In genomic region chr6:21409231-21409630, GRCh38 we compare ENCODE assay signal across 38 cellular contexts.
"Had no signal": no experiment of that assay in that cellular context is flagged by ENCODE, and none has a peak within 500 bp of the region (broad histone marks: within the 10 kb centered on the region; RNA-seq: fewer than 3 reads in every experiment).

No MANE protein-coding gene starts in this region.

- H3K36me3 Mint-ChIP-seq: activated naive CD4-positive, alpha-beta T cell treated with anti-CD3 and anti-CD28 coated beads, Interleukin-2, amount 50 U/mL, for 24 hours; activated naive CD8-positive, alpha-beta T cell; activated naive CD8-positive, alpha-beta T cell treated with anti-CD3 and anti-CD28 coated beads for 36 hours; activated naive CD8-positive, alpha-beta T cell treated with anti-CD3 and anti-CD28 coated beads, Interleukin-2, amount 10 ng/mL, durations not matched to agents 7 days and 5 days had no signal

- H3K4me3 ChIP-seq: adrenal gland, ascending aorta, body of pancreas, breast epithelium, cardiac muscle cell had no signal

- H3K36me3 ChIP-seq: adrenal gland, ascending aorta, brain microvascular endothelial cell, breast epithelium, cardiac muscle cell had no signal

- ATAC-seq: activated naive CD4-positive, alpha-beta T cell treated with anti-CD3 and anti-CD28 coated beads, Interleukin-2, amount 50 U/mL, for 72 hours; activated naive CD8-positive, alpha-beta T cell treated with anti-CD3 and anti-CD28 coated beads, Interleukin-2, amount 50 U/mL, for 24 hours; activated T-cell treated with anti-CD3 and anti-CD28 coated beads, Interleukin-2, amount 50 U/mL, for 4 hours; activated T-cell treated with anti-CD3 and anti-CD28 coated beads, Interleukin-2, amount 50 U/mL, for 72 hours; activated T-helper 17 cell treated with anti-CD3 and anti-CD28 coated beads, Interleukin-2, amount 50 U/mL, for 72 hours; body of pancreas had no signal

- H3K9me3 ChIP-seq: adrenal gland, ascending aorta, breast epithelium had no signal

- H3K4me1 ChIP-seq: adrenal gland, ascending aorta, body of pancreas, breast epithelium had no signal

- H3K27me3 Mint-ChIP-seq: activated naive CD4-positive, alpha-beta T cell treated with anti-CD3 and anti-CD28 coated beads, Interleukin-2, amount 10 ng/mL, durations not matched to agents 7 days and 5 days; activated naive CD8-positive, alpha-beta T cell treated with anti-CD3 and anti-CD28 coated beads, Interleukin-2, amount 10 ng/mL, durations not matched to agents 7 days and 5 days; brain had no signal

- H3K4me3 Mint-ChIP-seq: activated naive CD4-positive, alpha-beta T cell treated with anti-CD3 and anti-CD28 coated beads for 36 hours; activated naive CD4-positive, alpha-beta T cell treated with anti-CD3 and anti-CD28 coated beads, Interleukin-2, amount 10 ng/mL, durations not matched to agents 7 days and 5 days; activated naive CD4-positive, alpha-beta T cell treated with anti-CD3 and anti-CD28 coated beads, Interleukin-2, amount 50 U/mL, for 24 hours; activated naive CD8-positive, alpha-beta T cell; activated naive CD8-positive, alpha-beta T cell treated with anti-CD3 and anti-CD28 coated beads for 36 hours; activated naive CD8-positive, alpha-beta T cell treated with anti-CD3 and anti-CD28 coated beads, Interleukin-2, amount 10 ng/mL, durations not matched to agents 7 days and 5 days; activated naive CD8-positive, alpha-beta T cell treated with anti-CD3 and anti-CD28 coated beads, Interleukin-2, amount 50 U/mL, for 24 hours; activated T-cell treated with anti-CD3 and anti-CD28 coated beads, Interleukin-2, amount 50 U/mL, for 24 hours; activated T-cell treated with anti-CD3 and anti-CD28 coated beads, Interleukin-2, amount 50 U/mL, for 4 hours; activated T-cell treated with anti-CD3 and anti-CD28 coated beads, Interleukin-2, amount 50 U/mL, for 72 hours; activated T-helper 1 cell treated with anti-CD3 and anti-CD28 coated beads, Interleukin-12 subunit alpha, Interleukin-12 subunit beta, Interleukin-2, Interleukin-4 antibody, amounts not matched to agents 30 ng/mL and 10 ng/mL and 1 ng/mL, durations not matched to agents 14 hours and 24 hours and 36 hours; activated T-helper 17 cell treated with anti-CD3 and anti-CD28 coated beads, Interleukin-2, amount 50 U/mL, for 72 hours; brain; central memory CD8-positive, alpha-beta T cell had no signal

- H3K27ac ChIP-seq: adrenal gland, ascending aorta, body of pancreas, brain microvascular endothelial cell, breast epithelium, cardiac muscle cell had no signal

- H3K27me3 ChIP-seq: adrenal gland, ascending aorta, body of pancreas, brain microvascular endothelial cell, breast epithelium, cardiac muscle cell had no signal

- H3K27ac Mint-ChIP-seq: activated naive CD4-positive, alpha-beta T cell treated with anti-CD3 and anti-CD28 coated beads for 36 hours; activated naive CD4-positive, alpha-beta T cell treated with anti-CD3 and anti-CD28 coated beads, Interleukin-2, amount 10 ng/mL, durations not matched to agents 7 days and 5 days; activated naive CD4-positive, alpha-beta T cell treated with anti-CD3 and anti-CD28 coated beads, Interleukin-2, amount 50 U/mL, for 24 hours; activated naive CD4-positive, alpha-beta T cell treated with anti-CD3 and anti-CD28 coated beads, Interleukin-2, amount 50 U/mL, for 72 hours; activated naive CD8-positive, alpha-beta T cell; activated naive CD8-positive, alpha-beta T cell treated with anti-CD3 and anti-CD28 coated beads for 36 hours; activated naive CD8-positive, alpha-beta T cell treated with anti-CD3 and anti-CD28 coated beads, Interleukin-2, amount 10 ng/mL, durations not matched to agents 7 days and 5 days; activated naive CD8-positive, alpha-beta T cell treated with anti-CD3 and anti-CD28 coated beads, Interleukin-2, amount 50 U/mL, for 24 hours; activated T-cell treated with anti-CD3 and anti-CD28 coated beads, Interleukin-2, amount 50 U/mL, for 24 hours; activated T-cell treated with anti-CD3 and anti-CD28 coated beads, Interleukin-2, amount 50 U/mL, for 72 hours; activated T-helper 1 cell treated with anti-CD3 and anti-CD28 coated beads, Interleukin-12 subunit alpha, Interleukin-12 subunit beta, Interleukin-2, Interleukin-4 antibody, amounts not matched to agents 30 ng/mL and 10 ng/mL and 1 ng/mL, durations not matched to agents 14 hours and 24 hours and 36 hours; activated T-helper 17 cell treated with anti-CD3 and anti-CD28 coated beads, Interleukin-2, amount 50 U/mL, for 72 hours; activated T-helper 2 cell treated with anti-CD3 and anti-CD28 coated beads, Interferon-gamma antibody, Interleukin-2, Interleukin-4, amounts not matched to agents 10 μg/mL and 5 μg/mL and 100 μg/mL, durations not matched to agents 14 hours and 24 hours and 36 hours; brain had no signal

- DNase-seq: activated effector memory CD4-positive, alpha-beta T cell treated with anti-CD3 and anti-CD28 coated beads, Interleukin-2, amount 50 U/mL, for 16 hours; activated effector memory CD4-positive, alpha-beta T cell treated with Interleukin-2 at 50 U/mL for 16 hours; activated gamma-delta T cell; activated gamma-delta T cell treated with Interleukin-2 at 50 U/mL for 16 hours; activated naive CD4-positive, alpha-beta T cell; activated naive CD4-positive, alpha-beta T cell treated with anti-CD3 and anti-CD28 coated beads for 36 hours; activated naive CD4-positive, alpha-beta T cell treated with anti-CD3 and anti-CD28 coated beads, Interleukin-2, amount 10 ng/mL, durations not matched to agents 7 days and 5 days; activated naive CD4-positive, alpha-beta T cell treated with anti-CD3 and anti-CD28 coated beads, Interleukin-2, amount 50 U/mL, for 16 hours; activated naive CD4-positive, alpha-beta T cell treated with Interleukin-2 at 50 U/mL for 16 hours; activated naive CD8-positive, alpha-beta T cell treated with anti-CD3 and anti-CD28 coated beads for 36 hours; activated naive CD8-positive, alpha-beta T cell treated with anti-CD3 and anti-CD28 coated beads, Interleukin-2, amount 10 ng/mL, durations not matched to agents 7 days and 5 days; activated naive CD8-positive, alpha-beta T cell treated with anti-CD3 and anti-CD28 coated beads, Interleukin-2, amount 50 U/mL, for 24 hours; activated T-cell treated with anti-CD3 and anti-CD28 coated beads, Interleukin-2, amount 50 U/mL, for 1 hour; activated T-cell treated with anti-CD3 and anti-CD28 coated beads, Interleukin-2, amount 50 U/mL, for 24 hours; activated T-cell treated with anti-CD3 and anti-CD28 coated beads, Interleukin-2, amount 50 U/mL, for 4 hours; activated T-cell treated with anti-CD3 and anti-CD28 coated beads, Interleukin-2, amount 50 U/mL, for 48 hours; activated T-cell treated with anti-CD3 and anti-CD28 coated beads, Interleukin-2, amount 50 U/mL, for 72 hours; adrenal gland; amniotic stem cell; amygdala; anterior cingulate cortex; aorta; body of pancreas; brain microvascular endothelial cell; caudate nucleus; central memory CD4-positive, alpha-beta T cell; cerebellar nuclear complex had no signal

- H3K4me1 Mint-ChIP-seq: activated naive CD4-positive, alpha-beta T cell treated with anti-CD3 and anti-CD28 coated beads, Interleukin-2, amount 10 ng/mL, durations not matched to agents 7 days and 5 days; activated naive CD4-positive, alpha-beta T cell treated with anti-CD3 and anti-CD28 coated beads, Interleukin-2, amount 50 U/mL, for 24 hours; activated naive CD8-positive, alpha-beta T cell treated with anti-CD3 and anti-CD28 coated beads for 36 hours; activated naive CD8-positive, alpha-beta T cell treated with anti-CD3 and anti-CD28 coated beads, Interleukin-2, amount 10 ng/mL, durations not matched to agents 7 days and 5 days; activated naive CD8-positive, alpha-beta T cell treated with anti-CD3 and anti-CD28 coated beads, Interleukin-2, amount 50 U/mL, for 24 hours; activated T-helper 17 cell treated with anti-CD3 and anti-CD28 coated beads, Interleukin-2, amount 50 U/mL, for 72 hours; central memory CD8-positive, alpha-beta T cell had no signal

- H3K9me3 Mint-ChIP-seq: activated naive CD8-positive, alpha-beta T cell treated with anti-CD3 and anti-CD28 coated beads, Interleukin-2, amount 50 U/mL, for 24 hours; activated T-helper 2 cell treated with anti-CD3 and anti-CD28 coated beads, Interferon-gamma antibody, Interleukin-2, Interleukin-4, amounts not matched to agents 10 μg/mL and 5 μg/mL and 100 μg/mL, durations not matched to agents 14 hours and 24 hours and 36 hours had no signal
